8 cellular contexts compared by ENCODE assay signal in the genomic region with DNA sequence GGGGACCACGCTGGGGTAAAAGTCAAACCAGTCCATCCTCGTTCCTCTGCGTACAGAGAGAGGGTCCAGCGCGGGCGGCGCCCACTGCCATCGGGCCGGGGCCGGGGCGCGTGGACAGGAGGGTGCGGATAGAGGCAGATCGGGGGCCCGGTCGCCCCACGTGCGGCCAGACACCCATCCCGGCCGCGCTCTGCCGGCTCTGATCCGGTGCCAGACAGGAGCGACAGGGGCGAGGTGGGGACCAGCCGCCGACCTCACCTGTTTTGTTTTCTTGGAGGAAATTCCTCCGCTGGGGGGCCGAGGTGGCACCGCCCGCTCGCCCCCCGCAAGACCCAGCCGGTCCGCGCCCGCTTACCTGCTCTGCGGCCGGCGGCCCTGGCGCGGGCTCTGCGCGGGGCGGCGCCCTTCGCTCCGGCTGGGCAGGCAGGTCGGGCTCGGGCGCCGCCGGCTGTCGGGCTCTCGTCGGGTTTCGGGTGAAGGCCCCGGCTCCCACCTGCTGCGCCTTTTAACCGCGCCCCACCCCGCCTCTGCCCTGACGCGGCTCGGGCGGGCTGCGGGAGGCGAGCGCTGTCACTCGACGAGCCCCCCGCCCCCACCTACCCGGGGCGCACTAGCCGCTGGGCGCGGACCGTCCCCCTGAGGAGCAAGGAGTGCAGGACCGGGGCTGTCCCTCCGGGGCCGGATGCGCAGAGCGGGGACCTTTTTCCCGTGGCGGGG. TPM values are rescaled to one million over a fixed set of nuclear protein-coding genes. Genes with fewer than 3 reads are reported as not detected.
A peak's percentile ranks its signal among the peaks of the same experiment; 100 is the strongest.
DNase-seq lines count a peak whose midpoint lies in the region; ATAC-seq and TF ChIP-seq lines count a peak whose summit lies in the region.

A gene (minus strand): TSS at position 481 of the 717 bp plus-strand sequence. CDS start 8,839 bp downstream, outside the sequence.

- DNase-seq in Calu3: peak; percentile 39
- DNase-seq in T follicular helper cell (ENCODE audit: low read depth): peak; percentile 6
- peak; percentile 71 for DNase-seq in ecto neural progenitor cell (ENCODE audit: low spot score)
- DNase-seq in natural killer cell treated with Interleukin-12 subunit alpha and Interleukin-12 subunit beta and Interleukin-15 and Interleukin-18, amount 100 ng/mL, for 72 hours (ENCODE audit: low spot score): no peak
- DNase-seq in HCEC 1CT: no peak
- no peak for DNase-seq in mesenteric fat pad (ENCODE audit: low spot score)
- DNase-seq in WERI-Rb-1: no peak

- H3K4me3 ChIP-seq in WERI-Rb-1 (ENCODE audit: low read depth, low read length): no peak within 1 kb of the TSS

- no peak within 1 kb of the TSS for H3K27ac Mint-ChIP-seq in Calu3 (ENCODE audit: unreplicated experiment)
- H3K27ac Mint-ChIP-seq in natural killer cell treated with Interleukin-12 subunit alpha and Interleukin-12 subunit beta and Interleukin-15 and Interleukin-18, amount 100 ng/mL, for 72 hours: no peak within 1 kb of the TSS

- no peaks in the 10 kb centered on the region for H3K4me1 Mint-ChIP-seq in Calu3 (ENCODE audit: low read depth, unreplicated experiment)
- peaks cover 0 to 3% of the 10 kb centered on the region in 2 donors for H3K4me1 Mint-ChIP-seq in natural killer cell treated with Interleukin-12 subunit alpha and Interleukin-12 subunit beta and Interleukin-15 and Interleukin-18, amount 100 ng/mL, for 72 hours (ENCODE audit: low read depth in 2 of 2)

- intact Hi-C loops in Calu3 (cut with micrococcal nuclease; ENCODE audit: unreplicated experiment): no loop called here

- ATAC-seq in natural killer cell treated with Interleukin-12 subunit alpha and Interleukin-12 subunit beta and Interleukin-15 and Interleukin-18, amount 100 ng/mL, for 72 hours: peak; percentile 37 to 46
- ATAC-seq in HG03108 (IDR thresholded peaks at IDR 0.05; ENCODE audit: unreplicated experiment): no peak

- TF ChIP-seq CTCF in Calu3 (IDR thresholded peaks at IDR 0.05; ENCODE audit: unreplicated experiment): no peak
- TF ChIP-seq CTCF in WERI-Rb-1 (IDR thresholded peaks at IDR 0.05; ENCODE audit: low read depth, low read length): no peak

- no peaks in the 10 kb centered on the region for H3K36me3 ChIP-seq in WERI-Rb-1

- no peaks in the 10 kb centered on the region for H3K9me3 Mint-ChIP-seq in Calu3 (ENCODE audit: low read depth, unreplicated experiment)
- H3K9me3 Mint-ChIP-seq in natural killer cell treated with Interleukin-12 subunit alpha and Interleukin-12 subunit beta and Interleukin-15 and Interleukin-18, amount 100 ng/mL, for 72 hours: no peaks in the 10 kb centered on the region

- CTCF ChIA-PET in Calu3 (lab: Charles Lee): no interaction called here

- peak within 1 kb of the TSS; percentile 45 for H3K4me3 Mint-ChIP-seq in Calu3 (ENCODE audit: low read depth, unreplicated experiment)
- peak within 1 kb of the TSS; percentile 73 for H3K4me3 Mint-ChIP-seq in natural killer cell treated with Interleukin-12 subunit alpha and Interleukin-12 subunit beta and Interleukin-15 and Interleukin-18, amount 100 ng/mL, for 72 hours

- peaks cover 11% of the 10 kb centered on the region for H3K9me3 ChIP-seq in WERI-Rb-1 (ENCODE audit: severe bottlenecking)

- no peaks in the 10 kb centered on the region for H3K36me3 Mint-ChIP-seq in Calu3 (ENCODE audit: insufficient read depth, unreplicated experiment)
- no peaks in the 10 kb centered on the region for H3K36me3 Mint-ChIP-seq in natural killer cell treated with Interleukin-12 subunit alpha and Interleukin-12 subunit beta and Interleukin-15 and Interleukin-18, amount 100 ng/mL, for 72 hours

- peaks cover 45% of the 10 kb centered on the region for H3K27me3 Mint-ChIP-seq in Calu3 (ENCODE audit: unreplicated experiment)
- peaks cover 19 to 44% of the 10 kb centered on the region in 2 donors for H3K27me3 Mint-ChIP-seq in natural killer cell treated with Interleukin-12 subunit alpha and Interleukin-12 subunit beta and Interleukin-15 and Interleukin-18, amount 100 ng/mL, for 72 hours

- no peak within 1 kb of the TSS for H3K27ac ChIP-seq in WERI-Rb-1

- peaks cover 97% of the 10 kb centered on the region for H3K27me3 ChIP-seq in WERI-Rb-1 (ENCODE audit: insufficient read depth, low read depth, severe bottlenecking)

- no TSS peak for BruUV-seq in Calu3 (replicated peaks; lab: Mats Ljungman, UMichigan)

RNA-seq across cellular contexts. Expression of the gene that starts here (rescaled TPM):
- 0.24 TPM in 1 of 2 replicates, not detected in the other for total RNA-seq in Calu3 (2022)
- 1 to 10 TPM in 1 of 2 donors, under 1 TPM in 1; 0.62 to 3.2 TPM for total RNA-seq in natural killer cell treated with Interleukin-12 subunit alpha and Interleukin-12 subunit beta and Interleukin-15 and Interleukin-18, amount 100 ng/mL, for 72 hours
- not detected for total RNA-seq in mesenteric fat pad

Comparison
In these comparisons a context has a peak if more than half of its experiments do, and no peak if none do; other contexts are left out.
1. Peak in DNase-seq in Calu3; RNA of the gene not detected or under 1 TPM.
2. DNase-seq: peak in T follicular helper cell (single experiment) and ecto neural progenitor cell (single experiment); none in natural killer cell treated with Interleukin-12 subunit alpha and Interleukin-12 subunit beta and Interleukin-15 and Interleukin-18, amount 100 ng/mL, for 72 hours (single experiment), HCEC 1CT (single experiment), mesenteric fat pad (single experiment) and WERI-Rb-1 (single experiment).